21 cellular contexts compared by ENCODE assay signal in the genomic region with DNA sequence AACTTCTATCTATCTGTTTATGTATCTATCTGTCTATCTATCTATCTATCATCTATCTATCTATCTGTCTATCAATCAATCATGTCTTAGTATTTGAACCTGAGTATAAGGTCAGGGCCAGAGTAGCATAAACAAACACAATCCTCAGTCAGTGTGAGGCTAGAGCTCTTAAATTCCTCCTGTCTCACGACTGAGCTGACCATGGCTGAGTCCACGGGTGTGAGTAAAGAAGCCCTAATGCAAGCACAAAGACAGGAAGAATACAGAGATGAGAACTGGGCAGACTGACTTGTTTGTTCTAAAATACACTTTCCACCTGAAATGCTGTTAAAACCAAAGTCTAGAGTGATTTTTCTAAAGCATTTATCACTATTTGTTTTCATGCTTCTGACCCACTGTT. TPM values are rescaled to one million over a fixed set of nuclear protein-coding genes. Genes with fewer than 3 reads are reported as not detected.
"Had no signal": no experiment of that assay in that cellular context is flagged by ENCODE, and none has a peak within 500 bp of the region (broad histone marks: within the 10 kb centered on the region; RNA-seq: fewer than 3 reads in every experiment).

No MANE protein-coding gene starts in this region.

- H3K4me3 Mint-ChIP-seq: dendritic cell treated with granulocyte-macrophage colony-stimulating factor and Interleukin-4, amounts not matched to agents 40 ng/mL and 50 ng/mL, for 4 days had no signal

- DNase-seq: effector CD4-positive, alpha-beta T cell; effector memory CD4-positive, alpha-beta T cell; foreskin keratinocyte; heart left ventricle; hypothalamus; left cardiac atrium; left lung; left ventricle myocardium superior; lower lobe of right lung; mesenchymal stem cell; midbrain had no signal

- H3K4me1 ChIP-seq: esophagus muscularis mucosa, foreskin keratinocyte, gastroesophageal sphincter, heart left ventricle, left lung, lower lobe of right lung had no signal

- H3K4me2 ChIP-seq: hepatocyte had no signal

- H2AFZ ChIP-seq: hepatocyte had no signal

- H3K79me2 ChIP-seq: hepatocyte had no signal

- H3K27ac ChIP-seq: coronary artery, esophagus muscularis mucosa, foreskin keratinocyte, gastroesophageal sphincter, heart left ventricle, hepatocyte, left lung, lower lobe of right lung had no signal

- H3K4me3 ChIP-seq: coronary artery, esophagus muscularis mucosa, gastroesophageal sphincter, heart left ventricle, hepatocyte, left lung, lower lobe of right lung had no signal

- H3K9me3 ChIP-seq: esophagus muscularis mucosa, gastroesophageal sphincter, left lung, lower lobe of right lung had no signal

- H3K27me3 ChIP-seq: esophagus muscularis mucosa, foreskin keratinocyte, gastroesophageal sphincter, heart left ventricle, hepatocyte, left lung had no signal

- H3K36me3 ChIP-seq: esophagus muscularis mucosa, gastroesophageal sphincter, heart left ventricle, left lung, lower lobe of right lung had no signal

- H3K9me3 Mint-ChIP-seq: dendritic cell treated with granulocyte-macrophage colony-stimulating factor and Interleukin-4, amounts not matched to agents 40 ng/mL and 50 ng/mL, for 4 days had no signal

- H3K27ac Mint-ChIP-seq: dendritic cell treated with granulocyte-macrophage colony-stimulating factor and Interleukin-4, amounts not matched to agents 40 ng/mL and 50 ng/mL, for 4 days had no signal

- FAIRE-seq: colon, endothelial cell of umbilical vein, frontal cortex, keratinocyte had no signal

- ATAC-seq: foreskin keratinocyte, gastroesophageal sphincter, heart left ventricle, left cardiac atrium, left lung, left ventricle myocardium superior, lower lobe of right lung had no signal

RNA-seq across cellular contexts. Expression of gene STXBP6, which starts 47.2 kb away (rescaled TPM):
- total RNA-seq: endothelial cell of umbilical vein, mononuclear cell had no signal
